ENCODE assay signal across 1 cellular context in the genomic region with DNA sequence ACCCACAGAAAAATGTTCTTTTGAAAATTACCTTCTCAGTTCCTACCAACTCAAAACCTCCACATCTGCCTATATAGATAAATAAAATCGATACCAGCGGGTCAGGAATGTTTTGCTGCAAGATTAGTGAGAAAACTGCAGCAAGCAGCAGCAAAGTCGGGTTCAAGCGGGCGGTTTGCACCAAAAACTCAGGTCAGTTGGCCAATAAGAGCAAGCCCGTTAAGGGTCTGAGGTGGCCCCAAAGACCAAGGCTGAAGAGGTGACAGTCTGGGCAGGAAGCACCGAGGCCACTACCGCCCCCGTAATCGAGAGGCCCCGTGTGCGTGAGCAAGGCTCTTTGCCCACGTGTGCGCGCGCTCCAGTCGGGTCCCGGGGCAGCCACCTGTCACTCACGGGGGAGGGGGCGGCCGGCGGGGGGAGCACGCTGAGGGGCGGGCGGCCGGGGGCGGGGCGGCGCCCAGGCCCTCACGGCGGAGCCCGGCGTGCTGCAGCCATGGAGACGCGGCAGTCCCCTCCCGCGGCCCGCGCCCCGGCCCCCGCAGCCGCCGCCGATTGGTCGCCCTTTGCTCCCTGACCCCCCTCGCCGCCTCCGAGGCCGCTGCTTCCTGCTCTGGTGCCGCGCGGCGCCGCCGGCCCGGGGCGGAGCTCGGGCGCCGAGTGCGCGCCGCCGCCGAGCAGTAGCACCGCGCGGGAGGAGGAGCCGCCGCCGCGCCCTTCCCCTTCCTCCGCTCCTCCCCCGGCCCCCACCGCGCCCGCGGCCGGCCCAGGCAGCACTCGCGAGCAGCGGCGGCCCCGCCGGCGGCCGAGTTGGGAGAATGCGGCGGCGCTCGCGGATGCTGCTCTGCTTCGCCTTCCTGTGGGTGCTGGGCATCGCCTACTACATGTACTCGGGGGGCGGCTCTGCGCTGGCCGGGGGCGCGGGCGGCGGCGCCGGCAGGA.
TF ChIP-seq lines count a peak whose summit lies in the region.

A gene (plus strand): TSS at position 773 of the 939 bp plus-strand sequence. CDS start 43 bp downstream, at position 816.

TF ChIP-seq in HEK293, 187 proteins besides CTCF, POLR2A, EP300 and RAD21 (continued from another document and continues in another):
- TF ChIP-seq, protein P1, sequence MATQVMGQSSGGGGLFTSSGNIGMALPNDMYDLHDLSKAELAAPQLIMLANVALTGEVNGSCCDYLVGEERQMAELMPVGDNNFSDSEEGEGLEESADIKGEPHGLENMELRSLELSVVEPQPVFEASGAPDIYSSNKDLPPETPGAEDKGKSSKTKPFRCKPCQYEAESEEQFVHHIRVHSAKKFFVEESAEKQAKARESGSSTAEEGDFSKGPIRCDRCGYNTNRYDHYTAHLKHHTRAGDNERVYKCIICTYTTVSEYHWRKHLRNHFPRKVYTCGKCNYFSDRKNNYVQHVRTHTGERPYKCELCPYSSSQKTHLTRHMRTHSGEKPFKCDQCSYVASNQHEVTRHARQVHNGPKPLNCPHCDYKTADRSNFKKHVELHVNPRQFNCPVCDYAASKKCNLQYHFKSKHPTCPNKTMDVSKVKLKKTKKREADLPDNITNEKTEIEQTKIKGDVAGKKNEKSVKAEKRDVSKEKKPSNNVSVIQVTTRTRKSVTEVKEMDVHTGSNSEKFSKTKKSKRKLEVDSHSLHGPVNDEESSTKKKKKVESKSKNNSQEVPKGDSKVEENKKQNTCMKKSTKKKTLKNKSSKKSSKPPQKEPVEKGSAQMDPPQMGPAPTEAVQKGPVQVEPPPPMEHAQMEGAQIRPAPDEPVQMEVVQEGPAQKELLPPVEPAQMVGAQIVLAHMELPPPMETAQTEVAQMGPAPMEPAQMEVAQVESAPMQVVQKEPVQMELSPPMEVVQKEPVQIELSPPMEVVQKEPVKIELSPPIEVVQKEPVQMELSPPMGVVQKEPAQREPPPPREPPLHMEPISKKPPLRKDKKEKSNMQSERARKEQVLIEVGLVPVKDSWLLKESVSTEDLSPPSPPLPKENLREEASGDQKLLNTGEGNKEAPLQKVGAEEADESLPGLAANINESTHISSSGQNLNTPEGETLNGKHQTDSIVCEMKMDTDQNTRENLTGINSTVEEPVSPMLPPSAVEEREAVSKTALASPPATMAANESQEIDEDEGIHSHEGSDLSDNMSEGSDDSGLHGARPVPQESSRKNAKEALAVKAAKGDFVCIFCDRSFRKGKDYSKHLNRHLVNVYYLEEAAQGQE (tag by site-specific recombination; IDR thresholded peaks at IDR 0.05) = no peak
- TF ChIP-seq HOXD13 (CRISPR knock-in tag; IDR thresholded peaks at IDR 0.05; ENCODE audit: borderline replicate concordance) (no peak), ZNF670 (tag by site-specific recombination; IDR thresholded peaks at IDR 0.05; ENCODE audit: low read depth) (no peak), ZNF341 (tag by site-specific recombination; IDR thresholded peaks at IDR 0.05; ENCODE audit: low read depth) (peak; percentile 9; the same call in 1 of the 2 replicates), KLF7 (tag by site-specific recombination; IDR thresholded peaks at IDR 0.05; ENCODE audit: borderline replicate concordance) (no peak), ZNF350 (tag by site-specific recombination; IDR thresholded peaks at IDR 0.05) (no peak), SALL2 (tag by site-specific recombination; IDR thresholded peaks at IDR 0.05; ENCODE audit: borderline replicate concordance) (no peak), ZBTB21 (tag by site-specific recombination; IDR thresholded peaks at IDR 0.05) (no peak), ZNF19 (tag by site-specific recombination; IDR thresholded peaks at IDR 0.05; ENCODE audit: low read depth) (no peak), REPIN1 (tag by site-specific recombination; IDR thresholded peaks at IDR 0.05; ENCODE audit: low read depth) (no peak), SP3 (tag by site-specific recombination; IDR thresholded peaks at IDR 0.05) (peak; percentile 59), ZSCAN30 (tag by site-specific recombination; IDR thresholded peaks at IDR 0.05) (peak; percentile 75; the same call in 1 of the 2 replicates), ZEB2 (tag by site-specific recombination; IDR thresholded peaks at IDR 0.05) (peak; percentile 66), ZNF585B (tag by site-specific recombination; IDR thresholded peaks at IDR 0.05) (no peak), MZF1 (tag by site-specific recombination; IDR thresholded peaks at IDR 0.05; ENCODE audit: borderline replicate concordance) (no peak), ZNF221 (tag by site-specific recombination; IDR thresholded peaks at IDR 0.05; ENCODE audit: borderline replicate concordance) (no peak), ZNF214 (tag by site-specific recombination; IDR thresholded peaks at IDR 0.05; ENCODE audit: borderline replicate concordance) (no peak), ZNF596 (tag by site-specific recombination; IDR thresholded peaks at IDR 0.05) (no peak), ZNF335 (tag by site-specific recombination; conservative IDR thresholded peaks at IDR 0.05) (peak; percentile 94), ZNF677 (tag by site-specific recombination; IDR thresholded peaks at IDR 0.05) (no peak), ZNF776 (tag by site-specific recombination; IDR thresholded peaks at IDR 0.05; ENCODE audit: borderline replicate concordance) (no peak), FEZF1 (tag by site-specific recombination; IDR thresholded peaks at IDR 0.05) (0 out of 2 replicates have a peak, but pooled peaks have one; percentile 9), ZNF791 (tag by site-specific recombination; IDR thresholded peaks at IDR 0.05) (no peak), ZNF621 (tag by site-specific recombination; IDR thresholded peaks at IDR 0.05) (no peak), ZNF114 (tag by site-specific recombination; IDR thresholded peaks at IDR 0.05) (no peak), ZNF623 (tag by site-specific recombination; IDR thresholded peaks at IDR 0.05) (no peak), KLF8 (tag by site-specific recombination; IDR thresholded peaks at IDR 0.05) (no peak), ZFP41 (tag by site-specific recombination; IDR thresholded peaks at IDR 0.05; ENCODE audit: borderline replicate concordance) (no peak), YY1 (tag by site-specific recombination; IDR thresholded peaks at IDR 0.05) (peak; percentile 30; the same call in 1 of the 2 replicates), ZNF121 (tag by site-specific recombination; IDR thresholded peaks at IDR 0.05) (no peak), ZBTB1 (tag by site-specific recombination; IDR thresholded peaks at IDR 0.05) (no peak), ZNF777 (tag by site-specific recombination; IDR thresholded peaks at IDR 0.05; ENCODE audit: borderline replicate concordance) (no peak)
- TF ChIP-seq, protein P2, sequence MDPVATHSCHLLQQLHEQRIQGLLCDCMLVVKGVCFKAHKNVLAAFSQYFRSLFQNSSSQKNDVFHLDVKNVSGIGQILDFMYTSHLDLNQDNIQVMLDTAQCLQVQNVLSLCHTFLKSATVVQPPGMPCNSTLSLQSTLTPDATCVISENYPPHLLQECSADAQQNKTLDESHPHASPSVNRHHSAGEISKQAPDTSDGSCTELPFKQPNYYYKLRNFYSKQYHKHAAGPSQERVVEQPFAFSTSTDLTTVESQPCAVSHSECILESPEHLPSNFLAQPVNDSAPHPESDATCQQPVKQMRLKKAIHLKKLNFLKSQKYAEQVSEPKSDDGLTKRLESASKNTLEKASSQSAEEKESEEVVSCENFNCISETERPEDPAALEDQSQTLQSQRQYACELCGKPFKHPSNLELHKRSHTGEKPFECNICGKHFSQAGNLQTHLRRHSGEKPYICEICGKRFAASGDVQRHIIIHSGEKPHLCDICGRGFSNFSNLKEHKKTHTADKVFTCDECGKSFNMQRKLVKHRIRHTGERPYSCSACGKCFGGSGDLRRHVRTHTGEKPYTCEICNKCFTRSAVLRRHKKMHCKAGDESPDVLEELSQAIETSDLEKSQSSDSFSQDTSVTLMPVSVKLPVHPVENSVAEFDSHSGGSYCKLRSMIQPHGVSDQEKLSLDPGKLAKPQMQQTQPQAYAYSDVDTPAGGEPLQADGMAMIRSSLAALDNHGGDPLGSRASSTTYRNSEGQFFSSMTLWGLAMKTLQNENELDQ (tag by site-specific recombination; IDR thresholded peaks at IDR 0.05; ENCODE audit: low read depth) = no peak
- TF ChIP-seq, protein P3, sequence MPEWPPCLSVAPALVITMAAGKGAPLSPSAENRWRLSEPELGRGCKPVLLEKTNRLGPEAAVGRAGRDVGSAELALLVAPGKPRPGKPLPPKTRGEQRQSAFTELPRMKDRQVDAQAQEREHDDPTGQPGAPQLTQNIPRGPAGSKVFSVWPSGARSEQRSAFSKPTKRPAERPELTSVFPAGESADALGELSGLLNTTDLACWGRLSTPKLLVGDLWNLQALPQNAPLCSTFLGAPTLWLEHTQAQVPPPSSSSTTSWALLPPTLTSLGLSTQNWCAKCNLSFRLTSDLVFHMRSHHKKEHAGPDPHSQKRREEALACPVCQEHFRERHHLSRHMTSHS (tag by site-specific recombination; IDR thresholded peaks at IDR 0.05) = no peak
- TF ChIP-seq, protein P4, sequence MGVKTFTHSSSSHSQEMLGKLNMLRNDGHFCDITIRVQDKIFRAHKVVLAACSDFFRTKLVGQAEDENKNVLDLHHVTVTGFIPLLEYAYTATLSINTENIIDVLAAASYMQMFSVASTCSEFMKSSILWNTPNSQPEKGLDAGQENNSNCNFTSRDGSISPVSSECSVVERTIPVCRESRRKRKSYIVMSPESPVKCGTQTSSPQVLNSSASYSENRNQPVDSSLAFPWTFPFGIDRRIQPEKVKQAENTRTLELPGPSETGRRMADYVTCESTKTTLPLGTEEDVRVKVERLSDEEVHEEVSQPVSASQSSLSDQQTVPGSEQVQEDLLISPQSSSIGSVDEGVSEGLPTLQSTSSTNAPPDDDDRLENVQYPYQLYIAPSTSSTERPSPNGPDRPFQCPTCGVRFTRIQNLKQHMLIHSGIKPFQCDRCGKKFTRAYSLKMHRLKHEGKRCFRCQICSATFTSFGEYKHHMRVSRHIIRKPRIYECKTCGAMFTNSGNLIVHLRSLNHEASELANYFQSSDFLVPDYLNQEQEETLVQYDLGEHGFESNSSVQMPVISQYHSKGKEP (tag by site-specific recombination; IDR thresholded peaks at IDR 0.05) = peak; percentile 40
- TF ChIP-seq, protein P5, sequence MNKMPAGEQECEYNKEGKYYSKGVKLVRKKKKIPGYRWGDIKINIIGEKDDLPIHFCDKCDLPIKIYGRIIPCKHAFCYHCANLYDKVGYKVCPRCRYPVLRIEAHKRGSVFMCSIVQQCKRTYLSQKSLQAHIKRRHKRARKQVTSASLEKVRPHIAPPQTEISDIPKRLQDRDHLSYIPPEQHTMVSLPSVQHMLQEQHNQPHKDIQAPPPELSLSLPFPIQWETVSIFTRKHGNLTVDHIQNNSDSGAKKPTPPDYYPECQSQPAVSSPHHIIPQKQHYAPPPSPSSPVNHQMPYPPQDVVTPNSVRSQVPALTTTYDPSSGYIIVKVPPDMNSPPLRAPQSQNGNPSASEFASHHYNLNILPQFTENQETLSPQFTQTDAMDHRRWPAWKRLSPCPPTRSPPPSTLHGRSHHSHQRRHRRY (tag by site-specific recombination; IDR thresholded peaks at IDR 0.05) = no peak
- TF ChIP-seq, protein P6, sequence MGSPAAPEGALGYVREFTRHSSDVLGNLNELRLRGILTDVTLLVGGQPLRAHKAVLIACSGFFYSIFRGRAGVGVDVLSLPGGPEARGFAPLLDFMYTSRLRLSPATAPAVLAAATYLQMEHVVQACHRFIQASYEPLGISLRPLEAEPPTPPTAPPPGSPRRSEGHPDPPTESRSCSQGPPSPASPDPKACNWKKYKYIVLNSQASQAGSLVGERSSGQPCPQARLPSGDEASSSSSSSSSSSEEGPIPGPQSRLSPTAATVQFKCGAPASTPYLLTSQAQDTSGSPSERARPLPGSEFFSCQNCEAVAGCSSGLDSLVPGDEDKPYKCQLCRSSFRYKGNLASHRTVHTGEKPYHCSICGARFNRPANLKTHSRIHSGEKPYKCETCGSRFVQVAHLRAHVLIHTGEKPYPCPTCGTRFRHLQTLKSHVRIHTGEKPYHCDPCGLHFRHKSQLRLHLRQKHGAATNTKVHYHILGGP (tag by site-specific recombination; IDR thresholded peaks at IDR 0.05) = no peak
- TF ChIP-seq, protein P7, sequence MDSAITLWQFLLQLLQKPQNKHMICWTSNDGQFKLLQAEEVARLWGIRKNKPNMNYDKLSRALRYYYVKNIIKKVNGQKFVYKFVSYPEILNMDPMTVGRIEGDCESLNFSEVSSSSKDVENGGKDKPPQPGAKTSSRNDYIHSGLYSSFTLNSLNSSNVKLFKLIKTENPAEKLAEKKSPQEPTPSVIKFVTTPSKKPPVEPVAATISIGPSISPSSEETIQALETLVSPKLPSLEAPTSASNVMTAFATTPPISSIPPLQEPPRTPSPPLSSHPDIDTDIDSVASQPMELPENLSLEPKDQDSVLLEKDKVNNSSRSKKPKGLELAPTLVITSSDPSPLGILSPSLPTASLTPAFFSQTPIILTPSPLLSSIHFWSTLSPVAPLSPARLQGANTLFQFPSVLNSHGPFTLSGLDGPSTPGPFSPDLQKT (IDR thresholded peaks at IDR 0.05; ENCODE audit: borderline replicate concordance, low read depth, low read length) = no peak
- TF ChIP-seq, protein P8, sequence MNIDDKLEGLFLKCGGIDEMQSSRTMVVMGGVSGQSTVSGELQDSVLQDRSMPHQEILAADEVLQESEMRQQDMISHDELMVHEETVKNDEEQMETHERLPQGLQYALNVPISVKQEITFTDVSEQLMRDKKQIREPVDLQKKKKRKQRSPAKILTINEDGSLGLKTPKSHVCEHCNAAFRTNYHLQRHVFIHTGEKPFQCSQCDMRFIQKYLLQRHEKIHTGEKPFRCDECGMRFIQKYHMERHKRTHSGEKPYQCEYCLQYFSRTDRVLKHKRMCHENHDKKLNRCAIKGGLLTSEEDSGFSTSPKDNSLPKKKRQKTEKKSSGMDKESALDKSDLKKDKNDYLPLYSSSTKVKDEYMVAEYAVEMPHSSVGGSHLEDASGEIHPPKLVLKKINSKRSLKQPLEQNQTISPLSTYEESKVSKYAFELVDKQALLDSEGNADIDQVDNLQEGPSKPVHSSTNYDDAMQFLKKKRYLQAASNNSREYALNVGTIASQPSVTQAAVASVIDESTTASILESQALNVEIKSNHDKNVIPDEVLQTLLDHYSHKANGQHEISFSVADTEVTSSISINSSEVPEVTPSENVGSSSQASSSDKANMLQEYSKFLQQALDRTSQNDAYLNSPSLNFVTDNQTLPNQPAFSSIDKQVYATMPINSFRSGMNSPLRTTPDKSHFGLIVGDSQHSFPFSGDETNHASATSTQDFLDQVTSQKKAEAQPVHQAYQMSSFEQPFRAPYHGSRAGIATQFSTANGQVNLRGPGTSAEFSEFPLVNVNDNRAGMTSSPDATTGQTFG (tag by site-specific recombination; IDR thresholded peaks at IDR 0.05; ENCODE audit: borderline replicate concordance) = no peak
- TF ChIP-seq, protein P9, sequence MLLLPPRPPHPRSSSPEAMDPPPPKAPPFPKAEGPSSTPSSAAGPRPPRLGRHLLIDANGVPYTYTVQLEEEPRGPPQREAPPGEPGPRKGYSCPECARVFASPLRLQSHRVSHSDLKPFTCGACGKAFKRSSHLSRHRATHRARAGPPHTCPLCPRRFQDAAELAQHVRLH (tag by site-specific recombination; IDR thresholded peaks at IDR 0.05) = 0 out of 2 replicates have a peak, but pooled peaks have one; percentile 35
- TF ChIP-seq, protein P10, sequence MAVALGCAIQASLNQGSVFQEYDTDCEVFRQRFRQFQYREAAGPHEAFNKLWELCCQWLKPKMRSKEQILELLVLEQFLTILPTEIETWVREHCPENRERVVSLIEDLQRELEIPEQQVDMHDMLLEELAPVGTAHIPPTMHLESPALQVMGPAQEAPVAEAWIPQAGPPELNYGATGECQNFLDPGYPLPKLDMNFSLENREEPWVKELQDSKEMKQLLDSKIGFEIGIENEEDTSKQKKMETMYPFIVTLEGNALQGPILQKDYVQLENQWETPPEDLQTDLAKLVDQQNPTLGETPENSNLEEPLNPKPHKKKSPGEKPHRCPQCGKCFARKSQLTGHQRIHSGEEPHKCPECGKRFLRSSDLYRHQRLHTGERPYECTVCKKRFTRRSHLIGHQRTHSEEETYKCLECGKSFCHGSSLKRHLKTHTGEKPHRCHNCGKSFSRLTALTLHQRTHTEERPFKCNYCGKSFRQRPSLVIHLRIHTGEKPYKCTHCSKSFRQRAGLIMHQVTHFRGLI (tag by site-specific recombination; IDR thresholded peaks at IDR 0.05) = no peak
